12 cellular contexts compared by ENCODE assay signal in the genomic region with DNA sequence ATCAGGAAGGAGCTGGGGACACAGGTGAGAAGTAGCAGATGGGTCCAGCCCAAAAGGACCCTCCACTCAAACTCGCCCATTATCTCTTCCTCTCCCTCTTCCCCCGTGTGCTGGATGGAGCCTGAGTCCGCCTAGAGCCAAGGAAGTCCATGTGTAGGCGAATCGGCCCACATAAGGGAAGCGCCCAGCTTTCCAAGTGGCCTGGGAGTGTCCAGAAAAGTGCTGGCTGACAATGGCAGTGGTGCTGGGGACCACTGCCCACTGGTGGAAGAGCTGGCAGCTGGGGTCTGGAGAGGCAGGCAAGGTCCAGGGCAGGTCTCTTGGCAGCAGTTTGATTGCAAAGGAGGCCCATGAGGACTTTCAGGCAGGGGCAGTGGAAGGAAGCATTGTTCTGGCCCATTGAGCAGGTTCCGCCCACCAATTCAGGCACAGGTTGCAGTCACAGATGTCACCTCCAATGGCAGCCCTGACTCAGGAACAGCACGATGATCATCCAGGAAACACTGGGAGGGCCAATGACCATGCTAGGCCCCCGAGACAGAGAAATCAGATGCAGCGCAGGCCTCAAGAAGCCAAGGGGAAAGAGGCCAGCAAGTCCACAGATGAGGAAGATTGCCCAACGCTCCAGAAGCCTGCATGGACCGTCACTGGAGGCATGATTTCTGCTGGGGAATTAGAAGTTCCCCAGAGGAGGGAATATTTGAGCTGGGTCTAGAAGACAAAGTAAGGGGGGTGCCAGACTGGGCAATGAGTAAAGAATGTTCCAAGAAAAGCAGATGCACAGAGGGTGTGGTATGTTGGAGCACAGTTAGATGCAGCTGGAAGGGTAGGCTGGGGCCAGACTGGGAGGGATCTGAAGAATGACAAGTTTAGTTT. TPM values are rescaled to one million over a fixed set of nuclear protein-coding genes. Genes with fewer than 3 reads are reported as not detected.
DNase-seq lines count a peak whose midpoint lies in the region; ATAC-seq and TF ChIP-seq lines count a peak whose summit lies in the region.
"Had no signal": no experiment of that assay in that cellular context is flagged by ENCODE, and none has a peak within 500 bp of the region (broad histone marks: within the 10 kb centered on the region; RNA-seq: fewer than 3 reads in every experiment).

No MANE protein-coding gene starts in this region.

- H3K4me3 ChIP-seq in HUES48 (ENCODE audit: low read depth, low read length) (peak overlapping the region; percentile 85; the same call in 1 of the 2 replicates), fibroblast of the aortic adventitia (ENCODE audit: low read depth, low read length) (no peak overlapping the region)
- H3K4me3 ChIP-seq: GM12878 had no signal

- peaks cover 3% of the 10 kb centered on the region for H3K27me3 Mint-ChIP-seq in nephron progenitor cell (ENCODE audit: low read depth, poor library complexity)
- H3K27me3 Mint-ChIP-seq: central memory CD8-positive, alpha-beta T cell had no signal

- peak; percentile 21 for DNase-seq in AG20443 (ENCODE audit: low spot score)
- DNase-seq in fibroblast of the aortic adventitia (ENCODE audit: low read depth): peak; percentile 61
- peak; percentile 37 for DNase-seq in nephron progenitor cell
- no peak for DNase-seq in HuH-7.5 (ENCODE audit: low spot score)
- DNase-seq in SIG-M5 treated with dmso at 0.1 percent for 504 hours (lab: John Stamatoyannopoulos, UW; ENCODE audit: unreplicated experiment): no peak
- DNase-seq in KG1 (lab: John Stamatoyannopoulos, UW): no peak
- DNase-seq: activated T-cell treated with anti-CD3 and anti-CD28 coated beads, Interleukin-2, amount 50 U/mL, for 1 hour; NCI-H1436 had no signal

- H3K36me3 Mint-ChIP-seq in nephron progenitor cell (ENCODE audit: low read depth): peaks cover 36% of the 10 kb centered on the region

- H3K9me3 Mint-ChIP-seq in nephron progenitor cell: no peaks in the 10 kb centered on the region
- H3K9me3 Mint-ChIP-seq: central memory CD8-positive, alpha-beta T cell had no signal

- H3K4me1 ChIP-seq in HUES48 (ENCODE audit: control insufficient read depth, insufficient read depth, low read length): peaks cover 23% of the 10 kb centered on the region

- ATAC-seq in GM21381 (IDR thresholded peaks at IDR 0.05; ENCODE audit: unreplicated experiment): no peak
- ATAC-seq: GM12878 had no signal

- H3K36me3 ChIP-seq in HUES48 (ENCODE audit: control insufficient read depth, insufficient read depth, low read length): peaks cover 60% of the 10 kb centered on the region

- H3K4me1 Mint-ChIP-seq in nephron progenitor cell: peaks cover 74% of the 10 kb centered on the region

- H3K27me3 ChIP-seq in HUES48 (ENCODE audit: control insufficient read depth, insufficient read depth, low read length): no peaks in the 10 kb centered on the region

- no peak overlapping the region for H3K9ac ChIP-seq in HUES48 (ENCODE audit: low read depth, low read length)

- no peak overlapping the region for H3K27ac ChIP-seq in HUES48 (ENCODE audit: low read depth, low read length)

- H3K4me3 Mint-ChIP-seq in nephron progenitor cell: peak overlapping the region; percentile 92

- no peaks in the 10 kb centered on the region for H3K9me3 ChIP-seq in HUES48 (ENCODE audit: control insufficient read depth, insufficient read depth, low read length)

- peak overlapping the region; percentile 99 for H3K27ac Mint-ChIP-seq in nephron progenitor cell

- TF ChIP-seq CTCF in fibroblast of the aortic adventitia (IDR thresholded peaks at IDR 0.05; ENCODE audit: insufficient read depth, low read length): no peak
- no peak for TF ChIP-seq CTCF in nephron progenitor cell (IDR thresholded peaks at IDR 0.05)

RNA-seq across cellular contexts. Expression of a gene that starts 3.0 kb away (rescaled TPM):
- total RNA-seq in fibroblast of the aortic adventitia (ENCODE audit: low replicate concordance): 59.5 and 217 TPM in 2 replicates

RNA-seq across cellular contexts. Expression of a gene that starts 14.8 kb away (rescaled TPM):
- 2.8 and 14.6 TPM in 2 replicates for total RNA-seq in fibroblast of the aortic adventitia (ENCODE audit: low replicate concordance)

Comparison
In these comparisons a context has a peak if more than half of its experiments do, and no peak if none do; other contexts are left out.
1. DNase-seq: peak in AG20443 (single experiment), fibroblast of the aortic adventitia (single experiment) and nephron progenitor cell (single experiment); none in HuH-7.5 (single experiment), SIG-M5 treated with dmso at 0.1 percent for 504 hours (single experiment) and KG1 (single experiment).